19 cellular contexts compared by ENCODE assay signal in genomic region chr2:41242001-41242331, GRCh38.
"Had no signal": no experiment of that assay in that cellular context is flagged by ENCODE, and none has a peak within 500 bp of the region (broad histone marks: within the 10 kb centered on the region; RNA-seq: fewer than 3 reads in every experiment).

No MANE protein-coding gene starts in this region.

- H3K9me3 ChIP-seq: SJSA1 had no signal

- H3K36me3 ChIP-seq: SJSA1 had no signal

- H3K27ac ChIP-seq: KMS-11, PC-9, SJSA1 had no signal

- H3K4me1 ChIP-seq: SJSA1 had no signal

- ATAC-seq: activated T-cell treated with anti-CD3 and anti-CD28 coated beads, Interleukin-2, amount 50 U/mL, for 4 hours; activated T-helper 17 cell treated with anti-CD3 and anti-CD28 coated beads, Interleukin-2, amount 50 U/mL, for 72 hours; WTC11 had no signal

- DNase-seq: activated CD4-positive, alpha-beta T cell treated with anti-CD3 and anti-CD28 coated beads for 48 hours; activated CD4-positive, alpha-beta T cell treated with anti-CD3 and anti-CD28 coated beads, Interleukin-2, amount 50 U/mL, for 4 hours; activated CD4-positive, CD25-positive, alpha-beta regulatory T cell treated with anti-CD3 and anti-CD28 coated beads, Interleukin-2, amount 50 U/mL, for 72 hours; activated gamma-delta T cell; activated naive CD4-positive, alpha-beta T cell treated with anti-CD3 and anti-CD28 coated beads for 36 hours; activated T-cell treated with anti-CD3 and anti-CD28 coated beads, Interleukin-2, amount 50 U/mL, for 4 hours; amygdala; MV-4-11; NCI-H1092 treated with DMSO at 0.1 percent for 48 hours; NCI-H1417 treated with DMSO at 0.1 percent for 48 hours; NCI-H1694; NCI-H2029 treated with DMSO at 0.1 percent for 48 hours; NCI-H446; NCI-H524; PC-9 had no signal

- H3K9ac ChIP-seq: KMS-11 had no signal

- H2AFZ ChIP-seq: PC-9 had no signal

- H3K4me3 ChIP-seq: PC-9, SJSA1 had no signal

- H3K4me2 ChIP-seq: KMS-11, PC-9 had no signal
